9 cellular contexts compared by ENCODE assay signal in the genomic region with DNA sequence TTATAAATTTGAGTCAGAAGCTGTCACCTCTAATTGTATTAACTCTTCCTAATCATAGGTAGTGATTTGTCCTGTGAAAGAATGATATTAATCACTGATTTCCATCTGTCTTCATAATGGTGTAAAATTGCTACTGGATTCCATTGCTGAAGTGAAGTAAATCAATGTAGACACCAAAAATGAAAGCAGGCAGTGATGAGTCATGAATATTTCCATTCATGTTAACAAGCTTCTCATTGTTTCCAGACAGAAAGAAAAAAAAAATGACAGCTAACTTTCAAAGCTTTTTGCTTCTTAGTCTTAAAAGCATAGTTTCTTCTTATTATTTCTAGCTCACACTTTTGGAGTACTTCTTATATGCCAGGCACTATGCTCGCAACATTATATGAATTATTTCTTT. TPM values are rescaled to one million over a fixed set of nuclear protein-coding genes. Genes with fewer than 3 reads are reported as not detected.
DNase-seq lines count a peak whose midpoint lies in the region; ATAC-seq lines count a peak whose summit lies in the region.
"Had no signal": no experiment of that assay in that cellular context is flagged by ENCODE, and none has a peak within 500 bp of the region (broad histone marks: within the 10 kb centered on the region; RNA-seq: fewer than 3 reads in every experiment).

No MANE protein-coding gene starts in this region.

- H3K27ac ChIP-seq in epithelial cell of prostate = peak overlapping the region; percentile 40

- DNase-seq in NCI-H226 (peak; percentile 58), epithelial cell of prostate (ENCODE audit: low read depth, low spot score) (peak; percentile 57), sciatic nerve (ENCODE audit: low spot score) (no peak), GF-D8 (lab: John Stamatoyannopoulos, UW) (no peak), DMS79 treated with DMSO at 0.1 percent for 48 hours (lab: John Stamatoyannopoulos, UW) (no peak)
- DNase-seq: left cardiac atrium had no signal

- ATAC-seq in GM18870 (IDR thresholded peaks at IDR 0.05; ENCODE audit: unreplicated experiment) (peak; percentile 69), sciatic nerve (peak; percentile 78), HG03045 (IDR thresholded peaks at IDR 0.05; ENCODE audit: unreplicated experiment) (no peak), GM21390 (IDR thresholded peaks at IDR 0.05; ENCODE audit: unreplicated experiment) (no peak)

- intact Hi-C loops in sciatic nerve (cut with DNase I) = no loop called here

RNA-seq across cellular contexts. Expression of a gene that starts 21.5 kb away (rescaled TPM):
- 92.9 TPM for total RNA-seq in sciatic nerve

RNA-seq across cellular contexts. Expression of a gene that starts 32.5 kb away (rescaled TPM):
- 8.2 TPM for total RNA-seq in sciatic nerve

Comparison
In these comparisons a context has a peak if more than half of its experiments do, and no peak if none do; other contexts are left out.
1. ATAC-seq: peak in GM18870 (single experiment) and sciatic nerve (single experiment); none in HG03045 (single experiment) and GM21390 (single experiment).
2. DNase-seq: peak in NCI-H226 (single experiment) and epithelial cell of prostate (single experiment); none in sciatic nerve (single experiment), GF-D8 (single experiment) and DMS79 treated with DMSO at 0.1 percent for 48 hours (single experiment).